ENCODE assay signal across 8 cellular contexts in genomic region chr1:1306070-1306660, GRCh38. TPM values are rescaled to one million over a fixed set of nuclear protein-coding genes. Genes with fewer than 3 reads are reported as not detected.
DNase-seq lines count a peak whose midpoint lies in the region; ATAC-seq and TF ChIP-seq lines count a peak whose summit lies in the region.

No MANE protein-coding gene starts in this region.

- intact Hi-C loops in activated T-helper 2 cell treated with anti-CD3 and anti-CD28 coated beads, Interferon-gamma antibody, Interleukin-2, Interleukin-4, amounts not matched to agents 10 μg/mL and 5 μg/mL and 100 μg/mL, durations not matched to agents 14 hours and 24 hours and 36 hours (cut with micrococcal nuclease): loop anchor here (5.0 to 10.0 kb wide), 2 partner anchors 69 to 189 kb away; partner anchors contain the start of genes AURKAIP1 and C1orf159
- intact Hi-C loops in right cardiac atrium (cut with DNase I): no loop called here

- peaks cover 6% of the 10 kb centered on the region for H3K36me3 Mint-ChIP-seq in activated T-helper 2 cell treated with anti-CD3 and anti-CD28 coated beads, Interferon-gamma antibody, Interleukin-2, Interleukin-4, amounts not matched to agents 10 μg/mL and 5 μg/mL and 100 μg/mL, durations not matched to agents 14 hours and 24 hours and 36 hours (ENCODE audit: low read depth)

- H3K27me3 Mint-ChIP-seq in activated T-helper 2 cell treated with anti-CD3 and anti-CD28 coated beads, Interferon-gamma antibody, Interleukin-2, Interleukin-4, amounts not matched to agents 10 μg/mL and 5 μg/mL and 100 μg/mL, durations not matched to agents 14 hours and 24 hours and 36 hours (ENCODE audit: low read depth): no peaks in the 10 kb centered on the region

- no peaks in the 10 kb centered on the region for H3K9me3 Mint-ChIP-seq in activated T-helper 2 cell treated with anti-CD3 and anti-CD28 coated beads, Interferon-gamma antibody, Interleukin-2, Interleukin-4, amounts not matched to agents 10 μg/mL and 5 μg/mL and 100 μg/mL, durations not matched to agents 14 hours and 24 hours and 36 hours

- H3K27me3 ChIP-seq in HAP-1 (ENCODE audit: low read depth) (no peaks in the 10 kb centered on the region), kidney epithelial cell (ENCODE audit: control insufficient read depth, insufficient read depth, low read length) (no peaks in the 10 kb centered on the region), right cardiac atrium (ENCODE audit: control insufficient read depth, insufficient read depth) (no peaks in the 10 kb centered on the region)

- peak overlapping the region; percentile 72 for H3K4me3 ChIP-seq in AG10803 (ENCODE audit: low read length)
- peak overlapping the region; percentile 69 for H3K4me3 ChIP-seq in HAP-1
- no peak overlapping the region for H3K4me3 ChIP-seq in kidney epithelial cell (ENCODE audit: low read depth, low read length)
- peak overlapping the region; percentile 79 for H3K4me3 ChIP-seq in urinary bladder (ENCODE audit: low read depth, low read length)
- H3K4me3 ChIP-seq in right cardiac atrium (ENCODE audit: low read length): no peak overlapping the region

- H3K9me3 ChIP-seq in HAP-1 (no peaks in the 10 kb centered on the region), right cardiac atrium (ENCODE audit: control insufficient read depth, low read length) (no peaks in the 10 kb centered on the region)

- H3K4me3 Mint-ChIP-seq in activated T-helper 2 cell treated with anti-CD3 and anti-CD28 coated beads, Interferon-gamma antibody, Interleukin-2, Interleukin-4, amounts not matched to agents 10 μg/mL and 5 μg/mL and 100 μg/mL, durations not matched to agents 14 hours and 24 hours and 36 hours (ENCODE audit: low read depth): peak overlapping the region; percentile 84

- 26% methylated on average over 11 of the region's 11 CpGs for WGBS in urinary bladder
- WGBS in right cardiac atrium: 24% methylated on average over 11 of the region's 11 CpGs

- peaks cover 34% of the 10 kb centered on the region for H3K4me1 ChIP-seq in HAP-1
- no peaks in the 10 kb centered on the region for H3K4me1 ChIP-seq in urinary bladder (ENCODE audit: insufficient read depth)
- H3K4me1 ChIP-seq in right cardiac atrium (ENCODE audit: control insufficient read depth, insufficient read depth, low read length): peaks cover 5% of the 10 kb centered on the region

- peak overlapping the region; percentile 72 for H3K27ac Mint-ChIP-seq in activated T-helper 2 cell treated with anti-CD3 and anti-CD28 coated beads, Interferon-gamma antibody, Interleukin-2, Interleukin-4, amounts not matched to agents 10 μg/mL and 5 μg/mL and 100 μg/mL, durations not matched to agents 14 hours and 24 hours and 36 hours

- DNase-seq in AG10803 (ENCODE audit: low read depth) (no peak), HAP-1 (ENCODE audit: low spot score in 2 of 2) (peak; percentile 15 to 61), kidney epithelial cell (ENCODE audit: low read depth) (no peak), NCI-H2029 treated with DMSO at 0.1 percent for 48 hours (lab: John Stamatoyannopoulos, UW) (no peak), KG1 (lab: John Stamatoyannopoulos, UW) (no peak), right cardiac atrium (no peak)
- no peak for DNase-seq in activated T-helper 2 cell treated with anti-CD3 and anti-CD28 coated beads, Interferon-gamma antibody, Interleukin-2, Interleukin-4, amounts not matched to agents 10 μg/mL and 5 μg/mL and 100 μg/mL, durations not matched to agents 14 hours and 24 hours and 36 hours (ENCODE audit: low spot score)

- H3K36me3 ChIP-seq in HAP-1 (replicated peaks): peaks cover 15% of the 10 kb centered on the region
- H3K36me3 ChIP-seq in kidney epithelial cell (ENCODE audit: control insufficient read depth, insufficient read depth, low read length): peaks cover 3% of the 10 kb centered on the region
- H3K36me3 ChIP-seq in urinary bladder (ENCODE audit: insufficient read depth): no peaks in the 10 kb centered on the region

- H3K4me1 Mint-ChIP-seq in activated T-helper 2 cell treated with anti-CD3 and anti-CD28 coated beads, Interferon-gamma antibody, Interleukin-2, Interleukin-4, amounts not matched to agents 10 μg/mL and 5 μg/mL and 100 μg/mL, durations not matched to agents 14 hours and 24 hours and 36 hours (ENCODE audit: low read depth): peaks cover 10% of the 10 kb centered on the region

- H3K27ac ChIP-seq in urinary bladder (ENCODE audit: low read depth) (peak overlapping the region; percentile 53), right cardiac atrium (ENCODE audit: low read length) (no peak overlapping the region)

- in situ Hi-C loops in HAP-1 (cut with MboI; ENCODE audit: low sequenced_read_pairs): loop anchor here (10.0 kb wide), 2 partner anchors 61 to 191 kb away; partner anchors contain the start of genes C1QTNF12 and C1orf159

- TF ChIP-seq CTCF in AG10803 (conservative IDR thresholded peaks at IDR 0.05; ENCODE audit: low read length) (peak; percentile 44), kidney epithelial cell (IDR thresholded peaks at IDR 0.05; ENCODE audit: insufficient read depth, low read length, poor library complexity, severe bottlenecking) (peak; percentile 28)

- no peak for ATAC-seq in right cardiac atrium

RNA-seq across cellular contexts. Expression of gene ACAP3, which starts 1.6 kb away (rescaled TPM):
- total RNA-seq in activated T-helper 2 cell treated with anti-CD3 and anti-CD28 coated beads, Interferon-gamma antibody, Interleukin-2, Interleukin-4, amounts not matched to agents 10 μg/mL and 5 μg/mL and 100 μg/mL, durations not matched to agents 14 hours and 24 hours and 36 hours: 43.4 and 50.1 TPM in 2 replicates
- total RNA-seq in kidney epithelial cell (37.9 and 43.1 TPM in 2 replicates), urinary bladder (40.2 TPM), right cardiac atrium (10 to 100 TPM; 33.1 to 61.8 (median 42.8) TPM)
- polyA plus RNA-seq in urinary bladder (51.2 TPM), right cardiac atrium (37.4 TPM)

RNA-seq across cellular contexts. Expression of gene PUSL1, which starts 2.2 kb away (rescaled TPM):
- 31.6 and 31.8 TPM in 2 replicates for total RNA-seq in activated T-helper 2 cell treated with anti-CD3 and anti-CD28 coated beads, Interferon-gamma antibody, Interleukin-2, Interleukin-4, amounts not matched to agents 10 μg/mL and 5 μg/mL and 100 μg/mL, durations not matched to agents 14 hours and 24 hours and 36 hours
- 45.1 and 59.9 TPM in 2 replicates for total RNA-seq in kidney epithelial cell
- total RNA-seq in urinary bladder: 7.6 TPM
- polyA plus RNA-seq in urinary bladder: 19.2 TPM
- total RNA-seq in right cardiac atrium: 10 to 100 TPM; 11.3 to 14.1 (median 12.5) TPM
- polyA plus RNA-seq in right cardiac atrium: 13.1 TPM

RNA-seq across cellular contexts. Expression of gene INTS11, which starts 18.3 kb away (rescaled TPM):
- 127 and 138 TPM in 2 replicates for total RNA-seq in activated T-helper 2 cell treated with anti-CD3 and anti-CD28 coated beads, Interferon-gamma antibody, Interleukin-2, Interleukin-4, amounts not matched to agents 10 μg/mL and 5 μg/mL and 100 μg/mL, durations not matched to agents 14 hours and 24 hours and 36 hours
- total RNA-seq in kidney epithelial cell (94.2 and 123 TPM in 2 replicates), urinary bladder (45.9 TPM), right cardiac atrium (10 to 100 TPM; 53.1 to 61.7 (median 58.7) TPM)
- polyA plus RNA-seq in urinary bladder (134 TPM), right cardiac atrium (70.3 TPM)

RNA-seq across cellular contexts. Expression of gene CPTP, which starts 18.4 kb away (rescaled TPM):
- 12.1 and 13.1 TPM in 2 replicates for total RNA-seq in activated T-helper 2 cell treated with anti-CD3 and anti-CD28 coated beads, Interferon-gamma antibody, Interleukin-2, Interleukin-4, amounts not matched to agents 10 μg/mL and 5 μg/mL and 100 μg/mL, durations not matched to agents 14 hours and 24 hours and 36 hours
- 44.3 and 59.5 TPM in 2 replicates for total RNA-seq in kidney epithelial cell
- total RNA-seq in urinary bladder: 6.1 TPM
- 17.1 TPM for polyA plus RNA-seq in urinary bladder
- 10 to 100 TPM; 24.0 to 29.0 (median 27.0) TPM for total RNA-seq in right cardiac atrium
- 53.9 TPM for polyA plus RNA-seq in right cardiac atrium

RNA-seq across cellular contexts. Expression of gene TAS1R3, which starts 24.9 kb away (rescaled TPM):
- total RNA-seq in activated T-helper 2 cell treated with anti-CD3 and anti-CD28 coated beads, Interferon-gamma antibody, Interleukin-2, Interleukin-4, amounts not matched to agents 10 μg/mL and 5 μg/mL and 100 μg/mL, durations not matched to agents 14 hours and 24 hours and 36 hours: 0.32 and 0.44 TPM in 2 replicates
- total RNA-seq in kidney epithelial cell (0.08 and 1.0 TPM in 2 replicates), urinary bladder (0.48 TPM), right cardiac atrium (under 1 TPM; 0.33 to 0.51 (median 0.38) TPM)
- polyA plus RNA-seq in urinary bladder (0.11 TPM), right cardiac atrium (0.66 TPM)

Comparison
In these comparisons a context has a peak if more than half of its experiments do, and no peak if none do; other contexts are left out.
1. DNase-seq: peak in HAP-1 (2 of 2); none in AG10803 (single experiment), activated T-helper 2 cell treated with anti-CD3 and anti-CD28 coated beads, Interferon-gamma antibody, Interleukin-2, Interleukin-4, amounts not matched to agents 10 μg/mL and 5 μg/mL and 100 μg/mL, durations not matched to agents 14 hours and 24 hours and 36 hours (single experiment), kidney epithelial cell (single experiment), NCI-H2029 treated with DMSO at 0.1 percent for 48 hours (single experiment), KG1 (single experiment) and right cardiac atrium (0 of 3).
2. H3K4me3 ChIP-seq: peak in AG10803 (single experiment), HAP-1 (single experiment) and urinary bladder (single experiment); none in kidney epithelial cell (single experiment) and right cardiac atrium (single experiment).